ENCODE assay signal across 19 cellular contexts in genomic region chr11:2307733-2308331, GRCh38. TPM values are rescaled to one million over a fixed set of nuclear protein-coding genes. Genes with fewer than 3 reads are reported as not detected.
DNase-seq lines count a peak whose midpoint lies in the region; ATAC-seq, FAIRE-seq and TF ChIP-seq lines count a peak whose summit lies in the region.
"Had no signal": no experiment of that assay in that cellular context is flagged by ENCODE, and none has a peak within 500 bp of the region (broad histone marks: within the 10 kb centered on the region; RNA-seq: fewer than 3 reads in every experiment).

No MANE protein-coding gene starts in this region.

- H3K36me3 ChIP-seq in CD4-positive, CD25-positive, alpha-beta regulatory T cell (ENCODE audit: control insufficient read depth, insufficient read depth, low read length), result no peaks in the 10 kb centered on the region
- no peaks in the 10 kb centered on the region for H3K36me3 ChIP-seq in GM23338 (ENCODE audit: insufficient read depth)
- no peaks in the 10 kb centered on the region for H3K36me3 ChIP-seq in kidney (ENCODE audit: control insufficient read depth in 1 of 2, insufficient read depth in 2 of 2, low read length in 2 of 2)
- no peaks in the 10 kb centered on the region for H3K36me3 ChIP-seq in rectal smooth muscle tissue (ENCODE audit: control insufficient read depth, insufficient read depth, low read length)
- H3K36me3 ChIP-seq in smooth muscle cell (ENCODE audit: low read depth), result no peaks in the 10 kb centered on the region
- H3K36me3 ChIP-seq in PC-9 (ENCODE audit: low read depth), result no peaks in the 10 kb centered on the region
- H3K36me3 ChIP-seq: ascending aorta, right atrium auricular region had no signal

- H4K20me1 ChIP-seq in GM23338 (replicated peaks; ENCODE audit: insufficient read depth) (no peaks in the 10 kb centered on the region), smooth muscle cell (ENCODE audit: low read depth) (no peaks in the 10 kb centered on the region), PC-9 (ENCODE audit: insufficient read depth) (no peaks in the 10 kb centered on the region)

- H3K27me3 Mint-ChIP-seq in CD4-positive, CD25-positive, alpha-beta regulatory T cell, result no peaks in the 10 kb centered on the region
- peaks cover 8% of the 10 kb centered on the region for H3K27me3 Mint-ChIP-seq in GM23338 (ENCODE audit: insufficient read depth, low read depth, poor library complexity)

- H3K36me3 Mint-ChIP-seq in CD4-positive, CD25-positive, alpha-beta regulatory T cell, result no peaks in the 10 kb centered on the region
- no peaks in the 10 kb centered on the region for H3K36me3 Mint-ChIP-seq in GM23338 (ENCODE audit: low read depth)
- H3K36me3 Mint-ChIP-seq: WTC11 had no signal

- H3K9me2 ChIP-seq in GM23338 (ENCODE audit: insufficient read depth) (no peaks in the 10 kb centered on the region), PC-9 (ENCODE audit: insufficient read depth) (no peaks in the 10 kb centered on the region)

- no peak for ATAC-seq in CD4-positive, CD25-positive, alpha-beta regulatory T cell (ENCODE audit: low read depth in 2 of 2)
- no peak for ATAC-seq in GM23338
- ATAC-seq: GM12878; stimulated activated naive CD8-positive, alpha-beta T cell treated with anti-CD3 and anti-CD28 coated beads, Interleukin-15, Interleukin-2, amounts not matched to agents 100 U/mL and 50 U/mL, for 24 hours; WTC11 had no signal

- no TSS peak for BruUV-seq in PC-9 (replicated peaks; lab: Mats Ljungman, UMichigan)

- WGBS in smooth muscle cell (ENCODE audit: low lambda C conversion rate), result 95% methylated on average over 14 of the region's 14 CpGs

- CTCF ChIA-PET in PC-9 (lab: Charles Lee), result no interaction called here

- TF ChIP-seq CTCF in GM23338 (conservative IDR thresholded peaks at IDR 0.05; ENCODE audit: low read depth in 2 of 2) (no peak), kidney (IDR thresholded peaks at IDR 0.05; ENCODE audit: borderline replicate concordance, extremely low read depth, insufficient read depth) (no peak), smooth muscle cell (IDR thresholded peaks at IDR 0.05; ENCODE audit: borderline replicate concordance, insufficient read depth, poor library complexity, severe bottlenecking) (no peak), PC-9 (conservative IDR thresholded peaks at IDR 0.05) (no peak)

- H3K4me2 ChIP-seq in GM23338 (no peak overlapping the region), smooth muscle cell (no peak overlapping the region), PC-9 (no peak overlapping the region)

- intact Hi-C loops in kidney (cut with DNase I), result no loop called here
- intact Hi-C loops in PC-9 (cut with micrococcal nuclease; ENCODE audit: unreplicated experiment), result no loop called here

- H3K79me2 ChIP-seq in GM23338 (replicated peaks; ENCODE audit: insufficient read depth), result no peaks in the 10 kb centered on the region
- no peaks in the 10 kb centered on the region for H3K79me2 ChIP-seq in smooth muscle cell (ENCODE audit: low read depth)
- H3K79me2 ChIP-seq in PC-9 (ENCODE audit: low read depth), result no peaks in the 10 kb centered on the region

- H3K27ac ChIP-seq in CD4-positive, CD25-positive, alpha-beta regulatory T cell (ENCODE audit: insufficient read depth, low read length, poor library complexity, severe bottlenecking), result no peak overlapping the region
- H3K27ac ChIP-seq in GM23338 (ENCODE audit: low read depth), result no peak overlapping the region
- no peak overlapping the region for H3K27ac ChIP-seq in kidney (ENCODE audit: low read depth in 2 of 2, low read length in 2 of 2)
- H3K27ac ChIP-seq in rectal smooth muscle tissue (ENCODE audit: low read depth, low read length), result peak overlapping the region; percentile 71
- no peak overlapping the region for H3K27ac ChIP-seq in smooth muscle cell (ENCODE audit: low read depth)
- no peak overlapping the region for H3K27ac ChIP-seq in PC-9

- no peaks in the 10 kb centered on the region for H3K9me3 ChIP-seq in CD4-positive, CD25-positive, alpha-beta regulatory T cell (ENCODE audit: control insufficient read depth in 2 of 2, low read length in 2 of 2)
- H3K9me3 ChIP-seq in kidney (ENCODE audit: control insufficient read depth in 1 of 2, low read length in 2 of 2), result no peaks in the 10 kb centered on the region
- no peaks in the 10 kb centered on the region for H3K9me3 ChIP-seq in smooth muscle cell (replicated peaks; ENCODE audit: low read depth)
- no peaks in the 10 kb centered on the region for H3K9me3 ChIP-seq in PC-9 (ENCODE audit: insufficient read depth, low read depth)
- H3K9me3 ChIP-seq: ascending aorta, right atrium auricular region had no signal

- H2AFZ ChIP-seq in GM23338, result no peak overlapping the region
- H2AFZ ChIP-seq in smooth muscle cell (ENCODE audit: low read depth), result no peak overlapping the region
- H2AFZ ChIP-seq in PC-9, result no peak overlapping the region

- no peak for FAIRE-seq in kidney (lab: Jason Lieb, UNC)
- FAIRE-seq: endometrium, GM12878 had no signal

- H3K4me1 ChIP-seq in CD4-positive, CD25-positive, alpha-beta regulatory T cell (ENCODE audit: control insufficient read depth, insufficient read depth, low read length, poor library complexity, severe bottlenecking), result peaks cover 49% of the 10 kb centered on the region
- H3K4me1 ChIP-seq in GM23338 (ENCODE audit: insufficient read depth), result no peaks in the 10 kb centered on the region
- H3K4me1 ChIP-seq in kidney (ENCODE audit: control insufficient read depth in 1 of 2, insufficient read depth in 1 of 2, low read depth in 1 of 2, low read length in 2 of 2), result peaks cover 6 to 16% of the 10 kb centered on the region in 2 donors
- H3K4me1 ChIP-seq in rectal smooth muscle tissue (ENCODE audit: control insufficient read depth, insufficient read depth, low read length), result peaks cover 39% of the 10 kb centered on the region
- peaks cover 5% of the 10 kb centered on the region for H3K4me1 ChIP-seq in smooth muscle cell (ENCODE audit: low read depth)
- H3K4me1 ChIP-seq in PC-9 (replicated peaks; ENCODE audit: insufficient read depth), result peaks cover 8% of the 10 kb centered on the region

- no peaks in the 10 kb centered on the region for H3F3A ChIP-seq in GM23338 (replicated peaks; ENCODE audit: low read depth)
- no peaks in the 10 kb centered on the region for H3F3A ChIP-seq in smooth muscle cell (ENCODE audit: low read depth)
- H3F3A ChIP-seq in PC-9 (ENCODE audit: insufficient read depth, low read depth), result no peaks in the 10 kb centered on the region

- H3K4me3 Mint-ChIP-seq in CD4-positive, CD25-positive, alpha-beta regulatory T cell, result peak overlapping the region in 3 of 4 donors; percentile 35 to 69 (median 41)
- H3K4me3 Mint-ChIP-seq in GM23338, result no peak overlapping the region
- H3K4me3 Mint-ChIP-seq: WTC11 had no signal

- H3K9me3 Mint-ChIP-seq in CD4-positive, CD25-positive, alpha-beta regulatory T cell, result no peaks in the 10 kb centered on the region
- H3K9me3 Mint-ChIP-seq in GM23338, result no peaks in the 10 kb centered on the region
- H3K9me3 Mint-ChIP-seq: WTC11 had no signal

- POLR2A ChIA-PET in PC-9 (lab: Charles Lee; ENCODE audit: unreplicated experiment), result no interaction called here

- DNase-seq in CD4-positive, CD25-positive, alpha-beta regulatory T cell, result no peak
- DNase-seq in GM23338 (ENCODE audit: low spot score), result no peak
- DNase-seq in kidney, result peak; percentile 59
- DNase-seq in smooth muscle cell (lab: John Stamatoyannopoulos, UW; ENCODE audit: unreplicated experiment), result no peak
- no peak for DNase-seq in NCI-H1092 (lab: John Stamatoyannopoulos, UW)
- no peak for DNase-seq in PC-9
- DNase-seq: activated gamma-delta T cell treated with Interleukin-2 at 50 U/mL for 16 hours; GDM1; NCI-H1048; NCI-H524; nucleus accumbens; SHP77 treated with DMSO at 0.1 percent for 48 hours; stimulated activated naive CD8-positive, alpha-beta T cell treated with anti-CD3 and anti-CD28 coated beads, Interleukin-15, Interleukin-2, amounts not matched to agents 100 U/mL and 50 U/mL, for 24 hours had no signal

- H3K9ac ChIP-seq in kidney (ENCODE audit: low read length in 2 of 2) (no peak overlapping the region), rectal smooth muscle tissue (ENCODE audit: low read length) (no peak overlapping the region), smooth muscle cell (ENCODE audit: low read depth) (no peak overlapping the region)

- H3K4me3 ChIP-seq in CD4-positive, CD25-positive, alpha-beta regulatory T cell (ENCODE audit: low read depth, low read length), result no peak overlapping the region
- no peak overlapping the region for H3K4me3 ChIP-seq in GM23338
- H3K4me3 ChIP-seq in kidney (ENCODE audit: low read length in 2 of 2), result no peak overlapping the region
- H3K4me3 ChIP-seq in rectal smooth muscle tissue (ENCODE audit: low read length), result no peak overlapping the region
- no peak overlapping the region for H3K4me3 ChIP-seq in smooth muscle cell
- H3K4me3 ChIP-seq in PC-9, result no peak overlapping the region
- H3K4me3 ChIP-seq: ascending aorta, GM12878, right atrium auricular region had no signal

- H3K4me1 Mint-ChIP-seq in CD4-positive, CD25-positive, alpha-beta regulatory T cell, result peaks cover 0 to 49% (median 17%) of the 10 kb centered on the region in 4 donors
- peaks cover 7% of the 10 kb centered on the region for H3K4me1 Mint-ChIP-seq in GM23338

- H3K27me3 ChIP-seq in CD4-positive, CD25-positive, alpha-beta regulatory T cell (ENCODE audit: control insufficient read depth, insufficient read depth, low read length), result no peaks in the 10 kb centered on the region
- no peaks in the 10 kb centered on the region for H3K27me3 ChIP-seq in GM23338 (ENCODE audit: insufficient read depth)
- H3K27me3 ChIP-seq in rectal smooth muscle tissue (ENCODE audit: control insufficient read depth, insufficient read depth, low read length), result no peaks in the 10 kb centered on the region
- H3K27me3 ChIP-seq in smooth muscle cell (ENCODE audit: low read depth), result no peaks in the 10 kb centered on the region
- no peaks in the 10 kb centered on the region for H3K27me3 ChIP-seq in PC-9 (ENCODE audit: insufficient read depth, low read depth)
- H3K27me3 ChIP-seq: ascending aorta, right atrium auricular region had no signal

- H3K27ac Mint-ChIP-seq in CD4-positive, CD25-positive, alpha-beta regulatory T cell, result peak overlapping the region; percentile 32 to 86 (median 48)
- H3K27ac Mint-ChIP-seq in GM23338, result peak overlapping the region; percentile 51; the same call in 1 of the 2 replicates
- H3K27ac Mint-ChIP-seq: WTC11 had no signal

RNA-seq across cellular contexts. Expression of gene TSPAN32, which starts 6.0 kb away (rescaled TPM):
- 60.0 TPM for total RNA-seq in CD4-positive, CD25-positive, alpha-beta regulatory T cell
- polyA plus RNA-seq in CD4-positive, CD25-positive, alpha-beta regulatory T cell, result 10 to 100 TPM; 13.8 to 60.7 (median 31.0) TPM
- total RNA-seq in GM23338 (2014; rRNA removed; shearing (Covaris generic)), result not detected in 2 replicates
- polyA plus RNA-seq in GM23338 (2016; fragmentation: Nextera tagmentation; extraction: Ambion mirVana) (not detected in 2 replicates), kidney (ENCODE audit: insufficient read depth, low read depth, low replicate concordance) (0.75 TPM), smooth muscle cell (0.91 TPM in 1 of 2 replicates, not detected in the other)
- total RNA-seq in kidney (6.1 TPM), smooth muscle cell (not detected in 2 replicates), PC-9 (2021) (not detected in 2 replicates)
- total RNA-seq: GM12878, WTC11 had no signal

RNA-seq across cellular contexts. Expression of gene C11orf21, which starts 6.1 kb away (rescaled TPM):
- total RNA-seq in CD4-positive, CD25-positive, alpha-beta regulatory T cell, result 41.8 TPM
- polyA plus RNA-seq in CD4-positive, CD25-positive, alpha-beta regulatory T cell, result 10 to 100 TPM; 11.9 to 16.8 (median 15.1) TPM
- total RNA-seq in GM23338 (2014; rRNA removed; shearing (Covaris generic)), result not detected in 2 replicates
- polyA plus RNA-seq in GM23338 (2016; fragmentation: Nextera tagmentation; extraction: Ambion mirVana) (not detected in 2 replicates), kidney (ENCODE audit: insufficient read depth, low read depth, low replicate concordance) (0.17 TPM), smooth muscle cell (not detected in 2 replicates)
- total RNA-seq in kidney (4.9 TPM), smooth muscle cell (not detected in 2 replicates), PC-9 (2021) (not detected in 2 replicates)
- total RNA-seq: ascending aorta had no signal

RNA-seq across cellular contexts. Expression of gene ASCL2, which starts 37.4 kb away (rescaled TPM):
- total RNA-seq in CD4-positive, CD25-positive, alpha-beta regulatory T cell, result 0.20 TPM
- polyA plus RNA-seq in CD4-positive, CD25-positive, alpha-beta regulatory T cell, result under 1 TPM; 0.13 to 0.47 (median 0.30) TPM
- 1.6 and 2.6 TPM in 2 replicates for total RNA-seq in GM23338 (2014; rRNA removed; shearing (Covaris generic))
- polyA plus RNA-seq in GM23338 (2016; fragmentation: Nextera tagmentation; extraction: Ambion mirVana) (0.57 and 0.73 TPM in 2 replicates), kidney (ENCODE audit: insufficient read depth, low read depth, low replicate concordance) (1.2 TPM), smooth muscle cell (0.33 TPM in 1 of 2 replicates, not detected in the other)
- total RNA-seq in kidney (5.0 TPM), smooth muscle cell (3.0 TPM in 1 of 2 replicates, not detected in the other), PC-9 (2021) (not detected in 2 replicates)
- total RNA-seq: ascending aorta, GM12878 had no signal
- polyA plus RNA-seq: GM12878 had no signal
